Comparison of ENCODE assay signal across 8 cellular contexts in the genomic region with DNA sequence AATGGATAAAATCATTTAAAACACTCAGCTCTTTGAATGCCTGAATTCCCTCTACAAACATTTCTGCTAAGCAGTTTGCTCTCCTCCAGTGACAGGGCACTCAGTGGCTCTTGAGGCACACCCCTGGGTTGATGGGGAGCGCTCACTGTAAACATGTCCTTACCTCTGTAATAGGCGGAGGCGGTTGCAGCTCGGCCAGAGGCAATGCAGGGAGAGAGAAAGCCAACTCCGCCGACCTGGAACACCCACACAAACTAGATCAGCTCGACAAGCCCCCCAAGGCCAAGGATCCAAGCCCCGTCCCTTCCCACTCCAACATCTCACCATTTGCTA. TPM values are rescaled to one million over a fixed set of nuclear protein-coding genes. Genes with fewer than 3 reads are reported as not detected.
DNase-seq lines count a peak whose midpoint lies in the region; ATAC-seq and TF ChIP-seq lines count a peak whose summit lies in the region.

No MANE protein-coding gene starts in this region.

- H3K9me3 ChIP-seq in heart left ventricle: no peaks in the 10 kb centered on the region

- H3K4me1 Mint-ChIP-seq in activated B cell treated with CpG ODN at 0.5 μM for 24 hours: peaks cover 29% of the 10 kb centered on the region

- H3K4me3 Mint-ChIP-seq in activated B cell treated with CpG ODN at 0.5 μM for 24 hours: peak overlapping the region; percentile 99

- CTCF ChIA-PET in activated B cell treated with CpG ODN at 0.5 μM for 24 hours (lab: Charles Lee): interaction anchor here (1.1 to 1.2 kb wide), 3 partner anchors 19 to 141 kb away, joined by 3 to 6 read pairs (median 3); a partner anchor contains a TSS

- peak overlapping the region; percentile 20 to 87 (median 76) for H3K27ac ChIP-seq in heart left ventricle

- H3K4me1 ChIP-seq in heart left ventricle: peaks cover 0 to 29% (median 15%) of the 10 kb centered on the region in 12 donors

- TF ChIP-seq CTCF in activated B cell treated with CpG ODN at 0.5 μM for 24 hours (IDR thresholded peaks at IDR 0.05) (no peak), heart left ventricle (IDR thresholded peaks at IDR 0.05) (no peak), GM10266 (IDR thresholded peaks at IDR 0.05; ENCODE audit: control insufficient read depth, insufficient read depth, low read depth, missing control alignments) (no peak)

- peaks cover 0 to 25% (median 7%) of the 10 kb centered on the region in 9 donors for H3K36me3 ChIP-seq in heart left ventricle

- intact Hi-C loops in activated B cell treated with CpG ODN at 0.5 μM for 24 hours (cut with micrococcal nuclease) (loop anchor here (1.0 to 10.0 kb wide), 5 partner anchors 34 to 542 kb away; a partner anchor contains a TSS), heart left ventricle (cut with DNase I) (loop anchor here in 2 of 10 donors (2.0 to 5.0 kb wide), 2 partner anchors 32 to 120 kb away; a partner anchor contains a TSS), sciatic nerve (cut with DNase I) (no loop called here)

- H3K27me3 Mint-ChIP-seq in activated B cell treated with CpG ODN at 0.5 μM for 24 hours: no peaks in the 10 kb centered on the region

- TF ChIP-seq POLR2A in heart left ventricle (IDR thresholded peaks at IDR 0.05): no peak

- H3K27me3 ChIP-seq in heart left ventricle: no peaks in the 10 kb centered on the region

- 0 to 2% (median 0%) methylated on average over 6 to 8 of the region's 8 CpGs for WGBS in heart left ventricle, 4 donors

- no peaks in the 10 kb centered on the region for H3K9me3 Mint-ChIP-seq in activated B cell treated with CpG ODN at 0.5 μM for 24 hours

- ATAC-seq in HG03045 (IDR thresholded peaks at IDR 0.05; ENCODE audit: unreplicated experiment): peak; percentile 26
- ATAC-seq in activated B cell treated with CpG ODN at 0.5 μM for 24 hours (ENCODE audit: low read depth): peak; percentile 12
- peak; percentile 12 to 29 (median 22) for ATAC-seq in heart left ventricle
- ATAC-seq in sciatic nerve: peak; percentile 35

- POLR2A ChIA-PET in activated B cell treated with CpG ODN at 0.5 μM for 24 hours (lab: Charles Lee): interaction anchor here (0.5 to 2.7 kb wide), 10 partner anchors 10 to 363 kb away, joined by 3 to 15 read pairs (median 6); a partner anchor contains a TSS

- peak overlapping the region; percentile 93 for H3K27ac Mint-ChIP-seq in activated B cell treated with CpG ODN at 0.5 μM for 24 hours

- peaks cover 19% of the 10 kb centered on the region for H3K36me3 Mint-ChIP-seq in activated B cell treated with CpG ODN at 0.5 μM for 24 hours (ENCODE audit: low read depth)

- peak; percentile 6 for DNase-seq in stimulated activated CD4-positive, alpha-beta T cell treated with anti-CD3 and anti-CD28 coated beads, Interleukin-1b, Interleukin-23, amount 100 ng/mL, for 48 hours
- DNase-seq in stimulated activated CD4-positive, alpha-beta T cell treated with anti-CD3 and anti-CD28 coated beads, Interleukin-2, amount 100 ng/mL, for 48 hours: no peak
- DNase-seq in activated B cell treated with CpG ODN at 0.5 μM for 24 hours (no peak), heart left ventricle (peak in 2 of 5 donors; percentile 28 to 54), sciatic nerve (ENCODE audit: low spot score) (no peak), GM10266 (ENCODE audit: extremely low spot score) (no peak), NCI-H526 treated with DMSO at 0.1 percent for 48 hours (lab: John Stamatoyannopoulos, UW) (no peak)

- H3K4me3 ChIP-seq in heart left ventricle: peak overlapping the region; percentile 67 to 97 (median 85)

RNA-seq across cellular contexts. Expression of a gene that starts 0.3 kb away (rescaled TPM):
- 31.9 and 35.0 TPM in 2 replicates for total RNA-seq in activated B cell treated with CpG ODN at 0.5 μM for 24 hours
- 10 to 100 TPM; 11.9 to 25.6 (median 17.2) TPM for total RNA-seq in heart left ventricle
- polyA plus RNA-seq in heart left ventricle: 10 to 100 TPM; 10.1 to 17.4 TPM
- 22.9 TPM for total RNA-seq in sciatic nerve

RNA-seq across cellular contexts. Expression of a gene that starts 33.9 kb away (rescaled TPM):
- total RNA-seq in activated B cell treated with CpG ODN at 0.5 μM for 24 hours (0.40 and 0.44 TPM in 2 replicates), heart left ventricle (10 to 100 TPM in 1 of 9 donors, 1 to 10 TPM in 2, under 1 TPM in 5, not detected in 1; 0.14 to 12.2 (median 0.79) TPM), sciatic nerve (0.67 TPM)
- under 1 TPM in 1 of 2 donors, not detected in 1; 0.12 TPM for polyA plus RNA-seq in heart left ventricle

RNA-seq across cellular contexts. Expression of a gene that starts 34.4 kb away (rescaled TPM):
- total RNA-seq in activated B cell treated with CpG ODN at 0.5 μM for 24 hours: 63.5 and 77.8 TPM in 2 replicates
- 10 to 100 TPM; 16.6 to 30.2 (median 23.0) TPM for total RNA-seq in heart left ventricle
- polyA plus RNA-seq in heart left ventricle: 10 to 100 TPM; 17.6 to 22.6 TPM
- 67.0 TPM for total RNA-seq in sciatic nerve
